ENCODE assay signal across 1 cellular context in the genomic region with DNA sequence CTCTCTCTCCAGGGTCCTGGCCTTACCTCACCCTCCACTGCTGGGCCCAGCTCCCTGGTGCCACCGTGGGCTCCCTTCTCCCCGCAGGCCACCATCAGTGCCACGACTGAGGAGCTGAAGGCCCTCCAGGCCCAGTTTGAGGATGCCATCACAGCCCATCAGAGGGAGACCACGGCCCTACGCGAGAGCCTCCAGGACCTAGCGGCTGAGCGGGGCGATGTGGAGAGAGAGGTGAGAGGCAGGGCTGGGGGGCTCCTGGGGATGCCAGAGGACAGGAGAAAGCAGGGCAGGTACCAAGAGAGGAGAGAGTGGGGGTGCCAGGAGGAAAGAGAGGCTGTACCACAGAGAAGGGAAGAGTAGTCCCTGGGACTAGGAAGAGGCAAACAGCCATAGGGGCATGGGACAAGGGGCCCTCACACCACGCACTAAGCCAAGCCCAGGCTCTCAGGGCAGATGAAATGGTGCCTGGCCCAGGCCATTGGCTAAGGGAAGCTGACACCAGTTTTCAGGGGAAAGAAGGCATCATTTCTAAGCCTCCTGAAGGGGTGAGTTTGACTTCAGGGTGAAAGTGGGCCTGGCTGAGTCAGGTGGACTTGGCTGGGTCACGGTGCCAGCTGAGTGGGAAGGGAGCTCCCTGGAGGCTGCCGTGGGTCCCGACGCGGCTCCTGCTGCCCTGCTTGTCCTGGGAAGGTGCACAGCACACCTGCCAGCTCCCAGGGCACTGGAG.
TF ChIP-seq lines count a peak whose summit lies in the region.

No MANE protein-coding gene starts in this region.

TF ChIP-seq in HepG2, 621 proteins besides CTCF, POLR2A, EP300 and RAD21 (continued from another document):
- TF ChIP-seq, protein P1, sequence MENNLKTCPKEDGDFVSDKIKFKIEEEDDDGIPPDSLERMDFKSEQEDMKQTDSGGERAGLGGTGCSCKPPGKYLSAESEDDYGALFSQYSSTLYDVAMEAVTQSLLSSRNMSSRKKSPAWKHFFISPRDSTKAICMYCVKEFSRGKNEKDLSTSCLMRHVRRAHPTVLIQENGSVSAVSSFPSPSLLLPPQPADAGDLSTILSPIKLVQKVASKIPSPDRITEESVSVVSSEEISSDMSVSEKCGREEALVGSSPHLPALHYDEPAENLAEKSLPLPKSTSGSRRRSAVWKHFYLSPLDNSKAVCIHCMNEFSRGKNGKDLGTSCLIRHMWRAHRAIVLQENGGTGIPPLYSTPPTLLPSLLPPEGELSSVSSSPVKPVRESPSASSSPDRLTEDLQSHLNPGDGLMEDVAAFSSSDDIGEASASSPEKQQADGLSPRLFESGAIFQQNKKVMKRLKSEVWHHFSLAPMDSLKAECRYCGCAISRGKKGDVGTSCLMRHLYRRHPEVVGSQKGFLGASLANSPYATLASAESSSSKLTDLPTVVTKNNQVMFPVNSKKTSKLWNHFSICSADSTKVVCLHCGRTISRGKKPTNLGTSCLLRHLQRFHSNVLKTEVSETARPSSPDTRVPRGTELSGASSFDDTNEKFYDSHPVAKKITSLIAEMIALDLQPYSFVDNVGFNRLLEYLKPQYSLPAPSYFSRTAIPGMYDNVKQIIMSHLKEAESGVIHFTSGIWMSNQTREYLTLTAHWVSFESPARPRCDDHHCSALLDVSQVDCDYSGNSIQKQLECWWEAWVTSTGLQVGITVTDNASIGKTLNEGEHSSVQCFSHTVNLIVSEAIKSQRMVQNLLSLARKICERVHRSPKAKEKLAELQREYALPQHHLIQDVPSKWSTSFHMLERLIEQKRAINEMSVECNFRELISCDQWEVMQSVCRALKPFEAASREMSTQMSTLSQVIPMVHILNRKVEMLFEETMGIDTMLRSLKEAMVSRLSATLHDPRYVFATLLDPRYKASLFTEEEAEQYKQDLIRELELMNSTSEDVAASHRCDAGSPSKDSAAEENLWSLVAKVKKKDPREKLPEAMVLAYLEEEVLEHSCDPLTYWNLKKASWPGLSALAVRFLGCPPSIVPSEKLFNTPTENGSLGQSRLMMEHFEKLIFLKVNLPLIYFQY (CRISPR knock-in tag; IDR thresholded peaks at IDR 0.05; ENCODE audit: borderline replicate concordance): no peak
- TF ChIP-seq TOPORS (CRISPR knock-in tag; IDR thresholded peaks at IDR 0.05) (no peak), HOXA3 (CRISPR knock-in tag; IDR thresholded peaks at IDR 0.05) (no peak)
